Comparison of ENCODE assay signal across 11 cellular contexts in genomic region chr19:50725932-50726230, GRCh38. TPM values are rescaled to one million over a fixed set of nuclear protein-coding genes. Genes with fewer than 3 reads are reported as not detected.
DNase-seq lines count a peak whose midpoint lies in the region; ATAC-seq, FAIRE-seq and TF ChIP-seq lines count a peak whose summit lies in the region.
"Had no signal": no experiment of that assay in that cellular context is flagged by ENCODE, and none has a peak within 500 bp of the region (broad histone marks: within the 10 kb centered on the region; RNA-seq: fewer than 3 reads in every experiment).

No MANE protein-coding gene starts in this region.

- peak overlapping the region; percentile 57 for H2BK5ac ChIP-seq in neuronal stem cell (ENCODE audit: low read length)

- no CpG with 5 or more reads among the region's 6 CpGs for whole genome bisulfite sequencing in neuronal stem cell (ENCODE audit: extremely low coverage in 2 of 2, insufficient read length in 2 of 2, insufficient replicate concordance in 1 of 2), 2 donors

- H3K36me3 Mint-ChIP-seq in CD14-positive monocyte: peaks cover 0 to 8% of the 10 kb centered on the region in 2 donors

- H3K18ac ChIP-seq in neuronal stem cell (ENCODE audit: low read length): no peak overlapping the region

- H3K23ac ChIP-seq in neuronal stem cell (ENCODE audit: low read depth, low read length, poor library complexity): peak overlapping the region; percentile 99

- H3K4me2 ChIP-seq in neuronal stem cell (ENCODE audit: insufficient read depth, low read length, poor library complexity, severe bottlenecking): peak overlapping the region; percentile 99

- H4K91ac ChIP-seq in neuronal stem cell (ENCODE audit: low read depth, low read length, poor library complexity): no peak overlapping the region

- peaks cover 10% of the 10 kb centered on the region for H3K36me3 ChIP-seq in MG63
- no peaks in the 10 kb centered on the region for H3K36me3 ChIP-seq in endocrine pancreas (ENCODE audit: control insufficient read depth, insufficient read depth, low read length)
- no peaks in the 10 kb centered on the region for H3K36me3 ChIP-seq in neuronal stem cell (replicated peaks in 1 of 2; ENCODE audit: control insufficient read depth in 2 of 2, insufficient read depth in 2 of 2, low read length in 2 of 2)

- peak overlapping the region in 1 of 7 donors; percentile 70 for H3K27ac Mint-ChIP-seq in CD14-positive monocyte

- H3K27me3 ChIP-seq in MG63 (no peaks in the 10 kb centered on the region), endocrine pancreas (ENCODE audit: control insufficient read depth, insufficient read depth, low read length) (no peaks in the 10 kb centered on the region), neuronal stem cell (ENCODE audit: control insufficient read depth in 3 of 3, insufficient read depth in 3 of 3, low read depth in 1 of 3, low read length in 3 of 3) (peaks cover 0 to 26% (median 18%) of the 10 kb centered on the region in 3 experiments)

- peaks cover 0 to 30% (median 14%) of the 10 kb centered on the region in 7 donors for H3K9me3 Mint-ChIP-seq in CD14-positive monocyte

- H3K4me1 Mint-ChIP-seq in CD14-positive monocyte: peaks cover 52% of the 10 kb centered on the region

- H2AFZ ChIP-seq in neuronal stem cell (ENCODE audit: low read length): peak overlapping the region; percentile 100

- no peaks in the 10 kb centered on the region for H3K4me1 ChIP-seq in endocrine pancreas (ENCODE audit: control insufficient read depth, insufficient read depth, low read length)
- peaks cover 7 to 26% of the 10 kb centered on the region in 2 donors for H3K4me1 ChIP-seq in neuronal stem cell (ENCODE audit: control insufficient read depth in 2 of 2, insufficient read depth in 1 of 2, low read depth in 1 of 2, low read length in 2 of 2)

- TF ChIP-seq CTCF in CD14-positive monocyte (IDR thresholded peaks at IDR 0.05): no peak

- H3K4ac ChIP-seq in neuronal stem cell (ENCODE audit: low read length): no peak overlapping the region

- no peak for DNase-seq in CD14-positive monocyte (ENCODE audit: low spot score)
- DNase-seq in MG63: no peak
- no peak for DNase-seq in neuronal stem cell (ENCODE audit: low spot score)
- DNase-seq in GM19239 (ENCODE audit: insufficient read length, low spot score): no peak
- DNase-seq in frontal cortex (ENCODE audit: low spot score in 2 of 2): no peak
- DNase-seq: NCI-H2081 treated with DMSO at 0.1 percent for 48 hours had no signal

- H3K14ac ChIP-seq in neuronal stem cell (ENCODE audit: low read length): no peak overlapping the region

- H2BK12ac ChIP-seq in neuronal stem cell (ENCODE audit: low read length): no peak overlapping the region

- peaks cover 34 to 66% (median 62%) of the 10 kb centered on the region in 3 donors for H3K27me3 Mint-ChIP-seq in CD14-positive monocyte (ENCODE audit: low read depth in 3 of 3)

- H3K9me3 ChIP-seq in MG63 (no peaks in the 10 kb centered on the region), endocrine pancreas (ENCODE audit: control insufficient read depth, low read length) (no peaks in the 10 kb centered on the region), neuronal stem cell (replicated peaks in 1 of 2; ENCODE audit: control insufficient read depth in 2 of 2, insufficient read depth in 1 of 2, low read depth in 1 of 2, low read length in 2 of 2) (no peaks in the 10 kb centered on the region)

- H3K9ac ChIP-seq in endocrine pancreas (ENCODE audit: control insufficient read depth, insufficient read depth, low read length): peak overlapping the region; percentile 57
- H3K9ac ChIP-seq in neuronal stem cell (ENCODE audit: low read depth, low read length, poor library complexity): peak overlapping the region; percentile 99

- no peak overlapping the region for H2BK15ac ChIP-seq in neuronal stem cell (ENCODE audit: low read length)

- intact Hi-C loops in CD14-positive monocyte (cut with micrococcal nuclease): no loop called here

- H3K79me1 ChIP-seq in neuronal stem cell (ENCODE audit: low read depth, low read length): peaks cover 7% of the 10 kb centered on the region

- H4K8ac ChIP-seq in neuronal stem cell (ENCODE audit: low read depth, low read length): no peak overlapping the region

- no peak overlapping the region for H3K27ac ChIP-seq in neuronal stem cell (replicated peaks; ENCODE audit: low read length)

- H2BK120ac ChIP-seq in neuronal stem cell (ENCODE audit: low read depth, low read length): no peak overlapping the region

- ATAC-seq in HG02571 (IDR thresholded peaks at IDR 0.05; ENCODE audit: unreplicated experiment) (no peak), HG02840 (IDR thresholded peaks at IDR 0.05; ENCODE audit: low FRiP score, unreplicated experiment) (no peak)

- FAIRE-seq in GM19239 (lab: Jason Lieb, UNC): no peak
- no peak for FAIRE-seq in frontal cortex (lab: Jason Lieb, UNC)

- H3K4me3 Mint-ChIP-seq in CD14-positive monocyte: peak overlapping the region; percentile 85 to 96

- H3K4me3 ChIP-seq in MG63: peak overlapping the region; percentile 66
- no peak overlapping the region for H3K4me3 ChIP-seq in endocrine pancreas (ENCODE audit: control insufficient read depth, insufficient read depth, low read length)
- H3K4me3 ChIP-seq in neuronal stem cell (ENCODE audit: low read length in 2 of 2): peak overlapping the region; percentile 71 to 95

- H2AK5ac ChIP-seq in neuronal stem cell (ENCODE audit: low read depth, low read length): peak overlapping the region; percentile 68

RNA-seq across cellular contexts. Expression of gene CLEC11A, which starts 2.7 kb away (rescaled TPM):
- polyA plus RNA-seq in CD14-positive monocyte: 10 to 100 TPM in 1 of 2 donors, 1 to 10 TPM in 1; 8.2 to 49.1 TPM
- 105 and 139 TPM in 2 replicates for total RNA-seq in MG63 (2014; rRNA removed; shearing (Covaris generic); ENCODE audit: low replicate concordance)
- 12.3 TPM for polyA plus RNA-seq in neuronal stem cell (2013, experiment 1 of 2)
- 12.3 TPM for polyA plus RNA-seq in neuronal stem cell (2013, experiment 2 of 2)
- 2.4 TPM for total RNA-seq in frontal cortex

RNA-seq across cellular contexts. Expression of gene SHANK1, which starts 6.3 kb away (rescaled TPM):
- polyA plus RNA-seq in CD14-positive monocyte: not detected
- total RNA-seq in MG63 (2014; rRNA removed; shearing (Covaris generic); ENCODE audit: low replicate concordance): 3.1 and 3.6 TPM in 2 replicates
- polyA plus RNA-seq in neuronal stem cell (2013, experiment 1 of 2): 6.2 TPM
- polyA plus RNA-seq in neuronal stem cell (2013, experiment 2 of 2): 5.9 TPM
- total RNA-seq in frontal cortex: 18.3 TPM

RNA-seq across cellular contexts. Expression of gene GPR32, which starts 44.4 kb away (rescaled TPM):
- not detected for polyA plus RNA-seq in CD14-positive monocyte
- total RNA-seq in MG63 (2014; rRNA removed; shearing (Covaris generic); ENCODE audit: low replicate concordance): not detected in 2 replicates
- not detected for polyA plus RNA-seq in neuronal stem cell (2013, experiment 1 of 2)
- polyA plus RNA-seq in neuronal stem cell (2013, experiment 2 of 2): not detected
- not detected for total RNA-seq in frontal cortex
- total RNA-seq: dermis microvascular lymphatic vessel endothelial cell, omental fat pad had no signal

Comparison
In these comparisons a context has a peak if more than half of its experiments do, and no peak if none do; other contexts are left out.
1. RNA of gene CLEC11A, which starts 2.7 kb away (total RNA-seq): 105 to 139 TPM in MG63; 2.4 TPM in frontal cortex (single experiment); every median in the first group is over 10 times any median in the second.